Comparison of ENCODE assay signal across 8 cellular contexts in genomic region chr16:77722315-77723107, GRCh38.
A peak's percentile ranks its signal among the peaks of the same experiment; 100 is the strongest.
DNase-seq lines count a peak whose midpoint lies in the region; ATAC-seq lines count a peak whose summit lies in the region.

Gene NUDT7 (plus strand): TSS chr16:77722514. CDS start chr16:77722583, 69 bp downstream.

- peak within 1 kb of the TSS; percentile 77 for H3K27ac Mint-ChIP-seq in memory B cell

- H3K27me3 Mint-ChIP-seq in memory B cell, result peaks cover 1% of the 10 kb centered on the region

- H3K4me3 ChIP-seq in effector memory CD4-positive, alpha-beta T cell (ENCODE audit: insufficient read depth, low read depth, low read length, poor library complexity, severe bottlenecking), result peak within 1 kb of the TSS; percentile 68

- ATAC-seq in GM19452 (IDR thresholded peaks at IDR 0.05; ENCODE audit: unreplicated experiment) (peak; percentile 88), HG03575 (IDR thresholded peaks at IDR 0.05; ENCODE audit: extremely low read depth, insufficient number of reproducible peaks, low FRiP score, unreplicated experiment) (peak; percentile 51), memory B cell (ENCODE audit: low read depth) (peak; percentile 91)

- H3K4me3 Mint-ChIP-seq in memory B cell, result peak within 1 kb of the TSS; percentile 91

- no peaks in the 10 kb centered on the region for H3K27me3 ChIP-seq in effector memory CD4-positive, alpha-beta T cell (replicated peaks; ENCODE audit: control insufficient read depth, insufficient read depth, low read length, poor library complexity, severe bottlenecking)

- H3K4me1 Mint-ChIP-seq in memory B cell, result peaks cover 10% of the 10 kb centered on the region

- peaks cover 3% of the 10 kb centered on the region for H3K9me3 Mint-ChIP-seq in memory B cell

- H3K9me3 ChIP-seq in effector memory CD4-positive, alpha-beta T cell (ENCODE audit: control insufficient read depth, low read length), result no peaks in the 10 kb centered on the region

- peaks cover 9% of the 10 kb centered on the region for H3K36me3 Mint-ChIP-seq in memory B cell

- no peaks in the 10 kb centered on the region for H3K4me1 ChIP-seq in effector memory CD4-positive, alpha-beta T cell (ENCODE audit: control insufficient read depth, insufficient read depth, low read length, poor library complexity, severe bottlenecking)

- DNase-seq in CMK (ENCODE audit: low read depth), result peak; percentile 85
- DNase-seq in NCI-H82 (lab: John Stamatoyannopoulos, UW), result peak; percentile 99
- DNase-seq in activated CD8-positive, alpha-beta memory T cell treated with anti-CD3 and anti-CD28 coated beads for 24 hours, result peak; percentile 98
- peak; percentile 80 to 93 (median 92) for DNase-seq in effector memory CD4-positive, alpha-beta T cell
- peak; percentile 83 to 85 for DNase-seq in memory B cell (ENCODE audit: low spot score in 2 of 2)
- DNase-seq in stimulated activated CD8-positive, alpha-beta memory T cell treated with anti-CD3 and anti-CD28 coated beads, Interleukin-12 subunit alpha, Interleukin-12 subunit beta, amount 100 ng/mL, for 1 hour (ENCODE audit: low read depth), result peak; percentile 92

- H3K36me3 ChIP-seq in effector memory CD4-positive, alpha-beta T cell (ENCODE audit: control insufficient read depth, insufficient read depth, low read length), result no peaks in the 10 kb centered on the region

- H3K27ac ChIP-seq in effector memory CD4-positive, alpha-beta T cell (ENCODE audit: insufficient read depth, low read length, poor library complexity, severe bottlenecking), result peak within 1 kb of the TSS; percentile 40

Comparison
In these comparisons a context has a peak if more than half of its experiments do, and no peak if none do; other contexts are left out.
1. Peak in every context shown above with its lines: DNase-seq, ATAC-seq, H3K4me3 ChIP-seq and H3K27ac ChIP-seq.